In genomic region chr2:148603562-148603920, GRCh38 we compare ENCODE assay signal across 10 cellular contexts. TPM values are rescaled to one million over a fixed set of nuclear protein-coding genes. Genes with fewer than 3 reads are reported as not detected.
DNase-seq lines count a peak whose midpoint lies in the region; ATAC-seq and TF ChIP-seq lines count a peak whose summit lies in the region.
"Had no signal": no experiment of that assay in that cellular context is flagged by ENCODE, and none has a peak within 500 bp of the region (broad histone marks: within the 10 kb centered on the region; RNA-seq: fewer than 3 reads in every experiment).

No MANE protein-coding gene starts in this region.

- H3K27ac ChIP-seq in neuronal stem cell (replicated peaks; ENCODE audit: low read length), result no peak overlapping the region

- no peak overlapping the region for H4K8ac ChIP-seq in neuronal stem cell (ENCODE audit: low read depth, low read length)

- no peak for TF ChIP-seq CTCF in GM06990 (IDR thresholded peaks at IDR 0.05; ENCODE audit: insufficient read depth, low read length, poor library complexity, severe bottlenecking)

- ATAC-seq in GM18873 (IDR thresholded peaks at IDR 0.05; ENCODE audit: low FRiP score, unreplicated experiment) (peak; percentile 99), HG02571 (IDR thresholded peaks at IDR 0.05; ENCODE audit: unreplicated experiment) (peak; percentile 99), HG03442 (IDR thresholded peaks at IDR 0.05; ENCODE audit: unreplicated experiment) (peak; percentile 100)

- no CpG with 5 or more reads among the region's 3 CpGs for WGBS in neuronal stem cell (ENCODE audit: extremely low coverage in 2 of 2, insufficient read length in 2 of 2, insufficient replicate concordance in 1 of 2), 2 donors

- H3K79me1 ChIP-seq in neuronal stem cell (ENCODE audit: low read depth, low read length), result no peaks in the 10 kb centered on the region

- no peak overlapping the region for H3K14ac ChIP-seq in neuronal stem cell (ENCODE audit: low read length)

- peaks cover 2 to 12% of the 10 kb centered on the region in 2 donors for H3K9me3 ChIP-seq in neuronal stem cell (replicated peaks in 1 of 2; ENCODE audit: control insufficient read depth in 2 of 2, insufficient read depth in 1 of 2, low read depth in 1 of 2, low read length in 2 of 2)

- DNase-seq in GM06990 (ENCODE audit: extremely low read depth, insufficient read length) (peak; percentile 60), neuronal stem cell (ENCODE audit: low spot score) (no peak), DMS79 treated with DMSO at 0.1 percent for 48 hours (lab: John Stamatoyannopoulos, UW) (no peak), RPMI8226 (no peak), GDM1 (lab: John Stamatoyannopoulos, UW) (no peak)
- DNase-seq: C1 segment of cervical spinal cord, NCI-H1417 had no signal

- H2BK5ac ChIP-seq in neuronal stem cell (ENCODE audit: low read length), result no peak overlapping the region

- no peak overlapping the region for H2BK120ac ChIP-seq in neuronal stem cell (ENCODE audit: low read depth, low read length)

- H3K18ac ChIP-seq in neuronal stem cell (ENCODE audit: low read length), result no peak overlapping the region

- no peak overlapping the region for H3K23ac ChIP-seq in neuronal stem cell (ENCODE audit: low read depth, low read length, poor library complexity)

- no peak overlapping the region for H3K9ac ChIP-seq in neuronal stem cell (ENCODE audit: low read depth, low read length, poor library complexity)

- H3K27me3 ChIP-seq in GM06990 (replicated peaks; ENCODE audit: control insufficient read depth, insufficient read depth, low read length), result peaks cover 2% of the 10 kb centered on the region; the same call in 1 of the 2 replicates
- H3K27me3 ChIP-seq in neuronal stem cell (ENCODE audit: control insufficient read depth in 3 of 3, insufficient read depth in 3 of 3, low read depth in 1 of 3, low read length in 3 of 3), result no peaks in the 10 kb centered on the region

- H4K91ac ChIP-seq in neuronal stem cell (ENCODE audit: low read depth, low read length, poor library complexity), result no peak overlapping the region

- no peak overlapping the region; the same call in 1 of the 2 replicates for H3K4me3 ChIP-seq in GM06990 (replicated peaks; ENCODE audit: low read depth, low read length)
- no peak overlapping the region for H3K4me3 ChIP-seq in neuronal stem cell (ENCODE audit: low read length in 2 of 2)

- no peak overlapping the region for H2AK5ac ChIP-seq in neuronal stem cell (ENCODE audit: low read depth, low read length)

- H3K4ac ChIP-seq in neuronal stem cell (ENCODE audit: low read length), result no peak overlapping the region

- no peak overlapping the region for H2AFZ ChIP-seq in neuronal stem cell (ENCODE audit: low read length)

- H2BK12ac ChIP-seq in neuronal stem cell (ENCODE audit: low read length), result no peak overlapping the region

- H2BK15ac ChIP-seq in neuronal stem cell (ENCODE audit: low read length), result no peak overlapping the region

- peaks cover 0 to 2% of the 10 kb centered on the region in 2 donors for H3K4me1 ChIP-seq in neuronal stem cell (ENCODE audit: control insufficient read depth in 2 of 2, insufficient read depth in 1 of 2, low read depth in 1 of 2, low read length in 2 of 2)

- no peak overlapping the region for H3K4me2 ChIP-seq in neuronal stem cell (ENCODE audit: insufficient read depth, low read length, poor library complexity, severe bottlenecking)

- H3K36me3 ChIP-seq in GM06990 (ENCODE audit: control insufficient read depth, insufficient read depth, low read length), result no peaks in the 10 kb centered on the region
- H3K36me3 ChIP-seq in neuronal stem cell (replicated peaks in 1 of 2; ENCODE audit: control insufficient read depth in 2 of 2, insufficient read depth in 2 of 2, low read length in 2 of 2), result no peaks in the 10 kb centered on the region

RNA-seq across cellular contexts. Expression of gene EPC2, which starts 41.0 kb away (rescaled TPM):
- 19.9 TPM for polyA plus RNA-seq in neuronal stem cell (2013, experiment 1 of 2)
- 20.6 TPM for polyA plus RNA-seq in neuronal stem cell (2013, experiment 2 of 2)
